Comparison of ENCODE assay signal across 1 cellular context in the genomic region with DNA sequence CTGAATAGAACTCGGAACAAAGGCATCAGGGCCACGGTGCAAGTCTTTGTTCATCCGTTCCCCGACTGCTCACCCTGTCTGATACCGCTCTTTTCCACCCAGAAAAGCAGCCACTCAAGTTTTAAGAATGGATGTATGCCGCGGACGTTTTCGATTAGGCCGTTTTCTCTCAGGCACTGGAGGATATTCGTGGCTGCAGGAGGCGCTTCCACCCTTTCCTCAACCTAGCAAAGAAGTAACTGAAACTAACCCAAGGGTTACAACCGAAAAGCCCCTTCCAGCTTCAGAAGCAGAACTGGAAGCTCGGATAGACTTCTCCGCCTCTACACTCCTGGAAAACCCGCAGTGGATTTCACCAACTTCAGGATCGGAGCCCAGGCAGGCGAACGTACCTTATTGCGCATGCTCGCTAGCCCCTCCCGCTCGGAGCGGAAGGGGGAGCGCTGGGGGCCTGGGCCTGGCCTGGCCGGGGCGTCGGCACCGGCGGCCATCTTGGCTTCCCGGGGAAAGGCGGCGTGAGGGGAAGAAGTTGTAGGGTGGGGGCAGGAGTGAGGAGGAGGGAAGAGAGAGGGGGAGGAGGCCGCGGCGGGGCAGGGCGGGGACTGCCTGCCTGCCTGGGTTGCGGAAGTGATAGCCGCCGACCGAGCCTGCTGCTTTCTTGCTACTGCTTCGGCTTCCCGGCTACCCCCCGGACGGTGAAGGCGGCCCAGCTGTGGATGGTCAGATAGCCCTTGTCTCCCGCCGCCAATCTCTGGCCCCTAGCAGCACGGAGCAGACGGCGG.
TF ChIP-seq lines count a peak whose summit lies in the region.

A gene (plus strand): TSS at position 619 of the 782 bp plus-strand sequence. CDS start 191 bp downstream, outside the sequence.

TF ChIP-seq in HepG2, 621 proteins besides CTCF, POLR2A, EP300 and RAD21 (continued from another document and continues in another):
- TF ChIP-seq, protein P1, sequence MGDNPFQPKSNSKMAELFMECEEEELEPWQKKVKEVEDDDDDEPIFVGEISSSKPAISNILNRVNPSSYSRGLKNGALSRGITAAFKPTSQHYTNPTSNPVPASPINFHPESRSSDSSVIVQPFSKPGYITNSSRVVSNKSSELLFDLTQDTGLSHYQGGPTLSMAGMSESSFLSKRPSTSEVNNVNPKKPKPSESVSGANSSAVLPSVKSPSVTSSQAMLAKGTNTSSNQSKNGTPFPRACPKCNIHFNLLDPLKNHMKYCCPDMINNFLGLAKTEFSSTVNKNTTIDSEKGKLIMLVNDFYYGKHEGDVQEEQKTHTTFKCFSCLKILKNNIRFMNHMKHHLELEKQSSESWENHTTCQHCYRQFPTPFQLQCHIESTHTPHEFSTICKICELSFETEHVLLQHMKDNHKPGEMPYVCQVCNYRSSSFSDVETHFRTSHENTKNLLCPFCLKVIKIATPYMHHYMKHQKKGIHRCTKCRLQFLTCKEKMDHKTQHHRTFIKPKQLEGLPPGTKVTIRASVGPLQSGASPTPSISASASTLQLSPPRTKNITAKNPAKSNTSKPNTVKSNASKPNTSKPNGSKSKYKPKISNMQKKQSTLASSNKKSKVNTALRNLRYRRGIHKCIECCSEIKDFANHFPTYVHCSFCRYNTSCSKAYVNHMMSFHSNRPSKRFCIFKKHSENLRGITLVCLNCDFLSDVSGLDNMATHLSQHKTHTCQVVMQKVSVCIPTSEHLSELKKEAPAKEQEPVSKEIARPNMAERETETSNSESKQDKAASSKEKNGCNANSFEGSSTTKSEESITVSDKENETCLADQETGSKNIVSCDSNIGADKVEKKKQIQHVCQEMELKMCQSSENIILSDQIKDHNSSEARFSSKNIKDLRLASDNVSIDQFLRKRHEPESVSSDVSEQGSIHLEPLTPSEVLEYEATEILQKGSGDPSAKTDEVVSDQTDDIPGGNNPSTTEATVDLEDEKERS (CRISPR knock-in tag; IDR thresholded peaks at IDR 0.05): peak; percentile 97
- TF ChIP-seq, protein P2, sequence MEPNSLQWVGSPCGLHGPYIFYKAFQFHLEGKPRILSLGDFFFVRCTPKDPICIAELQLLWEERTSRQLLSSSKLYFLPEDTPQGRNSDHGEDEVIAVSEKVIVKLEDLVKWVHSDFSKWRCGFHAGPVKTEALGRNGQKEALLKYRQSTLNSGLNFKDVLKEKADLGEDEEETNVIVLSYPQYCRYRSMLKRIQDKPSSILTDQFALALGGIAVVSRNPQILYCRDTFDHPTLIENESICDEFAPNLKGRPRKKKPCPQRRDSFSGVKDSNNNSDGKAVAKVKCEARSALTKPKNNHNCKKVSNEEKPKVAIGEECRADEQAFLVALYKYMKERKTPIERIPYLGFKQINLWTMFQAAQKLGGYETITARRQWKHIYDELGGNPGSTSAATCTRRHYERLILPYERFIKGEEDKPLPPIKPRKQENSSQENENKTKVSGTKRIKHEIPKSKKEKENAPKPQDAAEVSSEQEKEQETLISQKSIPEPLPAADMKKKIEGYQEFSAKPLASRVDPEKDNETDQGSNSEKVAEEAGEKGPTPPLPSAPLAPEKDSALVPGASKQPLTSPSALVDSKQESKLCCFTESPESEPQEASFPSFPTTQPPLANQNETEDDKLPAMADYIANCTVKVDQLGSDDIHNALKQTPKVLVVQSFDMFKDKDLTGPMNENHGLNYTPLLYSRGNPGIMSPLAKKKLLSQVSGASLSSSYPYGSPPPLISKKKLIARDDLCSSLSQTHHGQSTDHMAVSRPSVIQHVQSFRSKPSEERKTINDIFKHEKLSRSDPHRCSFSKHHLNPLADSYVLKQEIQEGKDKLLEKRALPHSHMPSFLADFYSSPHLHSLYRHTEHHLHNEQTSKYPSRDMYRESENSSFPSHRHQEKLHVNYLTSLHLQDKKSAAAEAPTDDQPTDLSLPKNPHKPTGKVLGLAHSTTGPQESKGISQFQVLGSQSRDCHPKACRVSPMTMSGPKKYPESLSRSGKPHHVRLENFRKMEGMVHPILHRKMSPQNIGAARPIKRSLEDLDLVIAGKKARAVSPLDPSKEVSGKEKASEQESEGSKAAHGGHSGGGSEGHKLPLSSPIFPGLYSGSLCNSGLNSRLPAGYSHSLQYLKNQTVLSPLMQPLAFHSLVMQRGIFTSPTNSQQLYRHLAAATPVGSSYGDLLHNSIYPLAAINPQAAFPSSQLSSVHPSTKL (CRISPR knock-in tag; IDR thresholded peaks at IDR 0.05): peak; percentile 81; the same call in 1 of the 2 replicates
- peak; percentile 86 for TF ChIP-seq KMT2B (CRISPR knock-in tag; IDR thresholded peaks at IDR 0.05)
- peak; percentile 98 for TF ChIP-seq HOXA3 (CRISPR knock-in tag; IDR thresholded peaks at IDR 0.05)
- TF ChIP-seq FOXJ3 (CRISPR knock-in tag; IDR thresholded peaks at IDR 0.05; ENCODE audit: borderline replicate concordance): 0 out of 2 replicates have a peak, but pooled peaks have one; percentile 25
- TF ChIP-seq TAF1 (CRISPR knock-in tag; IDR thresholded peaks at IDR 0.05): peak; percentile 95
- TF ChIP-seq CENPT (CRISPR knock-in tag; IDR thresholded peaks at IDR 0.05; ENCODE audit: low read depth): peak; percentile 60; the same call in 1 of the 2 replicates
- peak; percentile 99 for TF ChIP-seq POGZ (CRISPR knock-in tag; IDR thresholded peaks at IDR 0.05)
- peak; percentile 63; the same call in 1 of the 2 replicates for TF ChIP-seq GZF1 (CRISPR knock-in tag; IDR thresholded peaks at IDR 0.05)
- no peak for TF ChIP-seq ZNF850 (CRISPR knock-in tag; conservative IDR thresholded peaks at IDR 0.05)
- no peak for TF ChIP-seq THYN1 (CRISPR knock-in tag; IDR thresholded peaks at IDR 0.05; ENCODE audit: borderline replicate concordance, low read depth)
- peak; percentile 54; the same call in 1 of the 2 replicates for TF ChIP-seq ZNF343 (CRISPR knock-in tag; IDR thresholded peaks at IDR 0.05)
- peak; percentile 89 for TF ChIP-seq ZFP37 (CRISPR knock-in tag; IDR thresholded peaks at IDR 0.05; ENCODE audit: borderline replicate concordance)
- peak; percentile 90 for TF ChIP-seq PHF8 (CRISPR knock-in tag; IDR thresholded peaks at IDR 0.05)
- peak; percentile 94 for TF ChIP-seq ZNF556 (CRISPR knock-in tag; IDR thresholded peaks at IDR 0.05; ENCODE audit: borderline replicate concordance)
- peak; percentile 29 for TF ChIP-seq TBL1XR1 (IDR thresholded peaks at IDR 0.05; ENCODE audit: borderline replicate concordance, low read length, partially characterized antibody)
- TF ChIP-seq, protein P3, sequence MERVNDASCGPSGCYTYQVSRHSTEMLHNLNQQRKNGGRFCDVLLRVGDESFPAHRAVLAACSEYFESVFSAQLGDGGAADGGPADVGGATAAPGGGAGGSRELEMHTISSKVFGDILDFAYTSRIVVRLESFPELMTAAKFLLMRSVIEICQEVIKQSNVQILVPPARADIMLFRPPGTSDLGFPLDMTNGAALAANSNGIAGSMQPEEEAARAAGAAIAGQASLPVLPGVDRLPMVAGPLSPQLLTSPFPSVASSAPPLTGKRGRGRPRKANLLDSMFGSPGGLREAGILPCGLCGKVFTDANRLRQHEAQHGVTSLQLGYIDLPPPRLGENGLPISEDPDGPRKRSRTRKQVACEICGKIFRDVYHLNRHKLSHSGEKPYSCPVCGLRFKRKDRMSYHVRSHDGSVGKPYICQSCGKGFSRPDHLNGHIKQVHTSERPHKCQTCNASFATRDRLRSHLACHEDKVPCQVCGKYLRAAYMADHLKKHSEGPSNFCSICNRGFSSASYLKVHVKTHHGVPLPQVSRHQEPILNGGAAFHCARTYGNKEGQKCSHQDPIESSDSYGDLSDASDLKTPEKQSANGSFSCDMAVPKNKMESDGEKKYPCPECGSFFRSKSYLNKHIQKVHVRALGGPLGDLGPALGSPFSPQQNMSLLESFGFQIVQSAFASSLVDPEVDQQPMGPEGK (CRISPR knock-in tag; IDR thresholded peaks at IDR 0.05): peak; percentile 99
- peak; percentile 35; the same call in 1 of the 2 replicates for TF ChIP-seq ZNF274 (CRISPR knock-in tag; IDR thresholded peaks at IDR 0.05)
- TF ChIP-seq, protein P4, sequence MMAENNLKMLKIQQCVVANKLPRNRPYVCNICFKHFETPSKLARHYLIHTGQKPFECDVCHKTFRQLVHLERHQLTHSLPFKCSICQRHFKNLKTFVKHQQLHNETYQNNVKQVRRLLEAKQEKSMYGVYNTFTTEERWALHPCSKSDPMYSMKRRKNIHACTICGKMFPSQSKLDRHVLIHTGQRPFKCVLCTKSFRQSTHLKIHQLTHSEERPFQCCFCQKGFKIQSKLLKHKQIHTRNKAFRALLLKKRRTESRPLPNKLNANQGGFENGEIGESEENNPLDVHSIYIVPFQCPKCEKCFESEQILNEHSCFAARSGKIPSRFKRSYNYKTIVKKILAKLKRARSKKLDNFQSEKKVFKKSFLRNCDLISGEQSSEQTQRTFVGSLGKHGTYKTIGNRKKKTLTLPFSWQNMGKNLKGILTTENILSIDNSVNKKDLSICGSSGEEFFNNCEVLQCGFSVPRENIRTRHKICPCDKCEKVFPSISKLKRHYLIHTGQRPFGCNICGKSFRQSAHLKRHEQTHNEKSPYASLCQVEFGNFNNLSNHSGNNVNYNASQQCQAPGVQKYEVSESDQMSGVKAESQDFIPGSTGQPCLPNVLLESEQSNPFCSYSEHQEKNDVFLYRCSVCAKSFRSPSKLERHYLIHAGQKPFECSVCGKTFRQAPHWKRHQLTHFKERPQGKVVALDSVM (CRISPR knock-in tag; IDR thresholded peaks at IDR 0.05): peak; percentile 43
- no peak for TF ChIP-seq LCORL (IDR thresholded peaks at IDR 0.05)
- peak; percentile 91 for TF ChIP-seq LCORL (CRISPR knock-in tag; IDR thresholded peaks at IDR 0.05)
- no peak; the same call in 1 of the 2 replicates for TF ChIP-seq MAF1 (CRISPR knock-in tag; IDR thresholded peaks at IDR 0.05; ENCODE audit: borderline replicate concordance)
- TF ChIP-seq NCOR1 (IDR thresholded peaks at IDR 0.05; ENCODE audit: borderline replicate concordance, low read length): peak; percentile 33; the same call in 1 of the 2 replicates
- TF ChIP-seq STAT5B (CRISPR knock-in tag; IDR thresholded peaks at IDR 0.05): 0 out of 2 replicates have a peak, but pooled peaks have one; percentile 18
- TF ChIP-seq, protein P5, sequence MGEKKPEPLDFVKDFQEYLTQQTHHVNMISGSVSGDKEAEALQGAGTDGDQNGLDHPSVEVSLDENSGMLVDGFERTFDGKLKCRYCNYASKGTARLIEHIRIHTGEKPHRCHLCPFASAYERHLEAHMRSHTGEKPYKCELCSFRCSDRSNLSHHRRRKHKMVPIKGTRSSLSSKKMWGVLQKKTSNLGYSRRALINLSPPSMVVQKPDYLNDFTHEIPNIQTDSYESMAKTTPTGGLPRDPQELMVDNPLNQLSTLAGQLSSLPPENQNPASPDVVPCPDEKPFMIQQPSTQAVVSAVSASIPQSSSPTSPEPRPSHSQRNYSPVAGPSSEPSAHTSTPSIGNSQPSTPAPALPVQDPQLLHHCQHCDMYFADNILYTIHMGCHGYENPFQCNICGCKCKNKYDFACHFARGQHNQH (CRISPR knock-in tag; IDR thresholded peaks at IDR 0.05): peak; percentile 99
- TF ChIP-seq NR2F6 (IDR thresholded peaks at IDR 0.05): peak; percentile 52; the same call in 1 of the 2 replicates
- peak; percentile 42; the same call in 1 of the 2 replicates for TF ChIP-seq NR2F6 (CRISPR knock-in tag; IDR thresholded peaks at IDR 0.05)
- peak; percentile 63 for TF ChIP-seq HES4 (CRISPR knock-in tag; IDR thresholded peaks at IDR 0.05; ENCODE audit: borderline replicate concordance)
- TF ChIP-seq, protein P6, sequence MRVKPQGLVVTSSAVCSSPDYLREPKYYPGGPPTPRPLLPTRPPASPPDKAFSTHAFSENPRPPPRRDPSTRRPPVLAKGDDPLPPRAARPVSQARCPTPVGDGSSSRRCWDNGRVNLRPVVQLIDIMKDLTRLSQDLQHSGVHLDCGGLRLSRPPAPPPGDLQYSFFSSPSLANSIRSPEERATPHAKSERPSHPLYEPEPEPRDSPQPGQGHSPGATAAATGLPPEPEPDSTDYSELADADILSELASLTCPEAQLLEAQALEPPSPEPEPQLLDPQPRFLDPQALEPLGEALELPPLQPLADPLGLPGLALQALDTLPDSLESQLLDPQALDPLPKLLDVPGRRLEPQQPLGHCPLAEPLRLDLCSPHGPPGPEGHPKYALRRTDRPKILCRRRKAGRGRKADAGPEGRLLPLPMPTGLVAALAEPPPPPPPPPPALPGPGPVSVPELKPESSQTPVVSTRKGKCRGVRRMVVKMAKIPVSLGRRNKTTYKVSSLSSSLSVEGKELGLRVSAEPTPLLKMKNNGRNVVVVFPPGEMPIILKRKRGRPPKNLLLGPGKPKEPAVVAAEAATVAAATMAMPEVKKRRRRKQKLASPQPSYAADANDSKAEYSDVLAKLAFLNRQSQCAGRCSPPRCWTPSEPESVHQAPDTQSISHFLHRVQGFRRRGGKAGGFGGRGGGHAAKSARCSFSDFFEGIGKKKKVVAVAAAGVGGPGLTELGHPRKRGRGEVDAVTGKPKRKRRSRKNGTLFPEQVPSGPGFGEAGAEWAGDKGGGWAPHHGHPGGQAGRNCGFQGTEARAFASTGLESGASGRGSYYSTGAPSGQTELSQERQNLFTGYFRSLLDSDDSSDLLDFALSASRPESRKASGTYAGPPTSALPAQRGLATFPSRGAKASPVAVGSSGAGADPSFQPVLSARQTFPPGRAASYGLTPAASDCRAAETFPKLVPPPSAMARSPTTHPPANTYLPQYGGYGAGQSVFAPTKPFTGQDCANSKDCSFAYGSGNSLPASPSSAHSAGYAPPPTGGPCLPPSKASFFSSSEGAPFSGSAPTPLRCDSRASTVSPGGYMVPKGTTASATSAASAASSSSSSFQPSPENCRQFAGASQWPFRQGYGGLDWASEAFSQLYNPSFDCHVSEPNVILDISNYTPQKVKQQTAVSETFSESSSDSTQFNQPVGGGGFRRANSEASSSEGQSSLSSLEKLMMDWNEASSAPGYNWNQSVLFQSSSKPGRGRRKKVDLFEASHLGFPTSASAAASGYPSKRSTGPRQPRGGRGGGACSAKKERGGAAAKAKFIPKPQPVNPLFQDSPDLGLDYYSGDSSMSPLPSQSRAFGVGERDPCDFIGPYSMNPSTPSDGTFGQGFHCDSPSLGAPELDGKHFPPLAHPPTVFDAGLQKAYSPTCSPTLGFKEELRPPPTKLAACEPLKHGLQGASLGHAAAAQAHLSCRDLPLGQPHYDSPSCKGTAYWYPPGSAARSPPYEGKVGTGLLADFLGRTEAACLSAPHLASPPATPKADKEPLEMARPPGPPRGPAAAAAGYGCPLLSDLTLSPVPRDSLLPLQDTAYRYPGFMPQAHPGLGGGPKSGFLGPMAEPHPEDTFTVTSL (CRISPR knock-in tag; IDR thresholded peaks at IDR 0.05; ENCODE audit: borderline replicate concordance): peak; percentile 50; the same call in 1 of the 2 replicates
- TF ChIP-seq SP140L (CRISPR knock-in tag; IDR thresholded peaks at IDR 0.05; ENCODE audit: borderline replicate concordance): peak; percentile 90; the same call in 1 of the 2 replicates
- TF ChIP-seq, protein P7, sequence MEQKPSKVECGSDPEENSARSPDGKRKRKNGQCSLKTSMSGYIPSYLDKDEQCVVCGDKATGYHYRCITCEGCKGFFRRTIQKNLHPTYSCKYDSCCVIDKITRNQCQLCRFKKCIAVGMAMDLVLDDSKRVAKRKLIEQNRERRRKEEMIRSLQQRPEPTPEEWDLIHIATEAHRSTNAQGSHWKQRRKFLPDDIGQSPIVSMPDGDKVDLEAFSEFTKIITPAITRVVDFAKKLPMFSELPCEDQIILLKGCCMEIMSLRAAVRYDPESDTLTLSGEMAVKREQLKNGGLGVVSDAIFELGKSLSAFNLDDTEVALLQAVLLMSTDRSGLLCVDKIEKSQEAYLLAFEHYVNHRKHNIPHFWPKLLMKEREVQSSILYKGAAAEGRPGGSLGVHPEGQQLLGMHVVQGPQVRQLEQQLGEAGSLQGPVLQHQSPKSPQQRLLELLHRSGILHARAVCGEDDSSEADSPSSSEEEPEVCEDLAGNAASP (CRISPR knock-in tag; IDR thresholded peaks at IDR 0.05; ENCODE audit: borderline replicate concordance): peak; percentile 76; the same call in 1 of the 2 replicates
